Comparison of ENCODE assay signal across 8 cellular contexts in the genomic region with DNA sequence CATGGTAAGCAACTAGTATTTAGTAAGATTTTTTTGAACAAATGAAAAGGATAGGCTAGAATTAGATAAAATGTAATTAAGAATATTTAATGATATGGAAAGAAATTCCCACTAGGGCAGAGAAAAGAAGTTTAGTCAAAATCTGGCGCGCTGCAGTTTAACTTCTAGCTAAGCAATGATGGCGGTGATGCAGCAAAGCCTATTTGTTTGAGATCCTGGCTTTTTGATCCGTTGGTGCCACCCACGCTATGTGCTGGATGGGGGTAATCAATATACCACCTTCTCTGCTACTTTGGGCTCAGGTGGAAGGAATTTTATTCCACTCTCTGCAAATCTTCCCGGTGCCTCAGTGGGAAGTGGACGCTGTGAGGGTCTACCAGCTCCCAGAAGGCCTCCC. TPM values are rescaled to one million over a fixed set of nuclear protein-coding genes. Genes with fewer than 3 reads are reported as not detected.
DNase-seq lines count a peak whose midpoint lies in the region; ATAC-seq and TF ChIP-seq lines count a peak whose summit lies in the region.

No MANE protein-coding gene starts in this region.

- peak overlapping the region; percentile 47 to 65 (median 58) for H3K4me3 ChIP-seq in mammary epithelial cell (replicated peaks in 1 of 3; ENCODE audit: insufficient read depth in 1 of 3, low read depth in 2 of 3, low read length in 3 of 3)
- peak overlapping the region; percentile 67 to 78 for H3K4me3 ChIP-seq in mucosa of rectum (ENCODE audit: low read length in 2 of 2)
- H3K4me3 ChIP-seq in aorta (ENCODE audit: low read length in 2 of 2): peak overlapping the region; percentile 66 to 72

- no peaks in the 10 kb centered on the region for H3K9me3 ChIP-seq in mammary epithelial cell (replicated peaks; ENCODE audit: insufficient read depth, low read length)
- no peaks in the 10 kb centered on the region for H3K9me3 ChIP-seq in mucosa of rectum (ENCODE audit: control insufficient read depth in 2 of 2, low read length in 2 of 2)
- no peaks in the 10 kb centered on the region for H3K9me3 ChIP-seq in aorta (ENCODE audit: control insufficient read depth, low read length)

- no peaks in the 10 kb centered on the region for H3K79me2 ChIP-seq in mammary epithelial cell (ENCODE audit: insufficient read depth, low read length)

- BruUV-seq in mammary epithelial cell (replicated peaks; lab: Mats Ljungman, UMichigan): no TSS peak

- H3K4me1 Mint-ChIP-seq in natural killer cell: peaks cover 15 to 16% of the 10 kb centered on the region in 2 donors
- peaks cover 9 to 12% of the 10 kb centered on the region in 2 donors for H3K4me1 Mint-ChIP-seq in natural killer cell treated with Interleukin-12 subunit alpha and Interleukin-12 subunit beta and Interleukin-15 and Interleukin-18, amount 100 ng/mL, for 72 hours (ENCODE audit: low read depth in 2 of 2)

- H3K9ac ChIP-seq in mammary epithelial cell (ENCODE audit: insufficient read depth, low read length) (no peak overlapping the region), mucosa of rectum (ENCODE audit: low read depth in 1 of 2, low read length in 2 of 2) (no peak overlapping the region)

- H3K9me3 Mint-ChIP-seq in natural killer cell: no peaks in the 10 kb centered on the region
- no peaks in the 10 kb centered on the region for H3K9me3 Mint-ChIP-seq in natural killer cell treated with Interleukin-12 subunit alpha and Interleukin-12 subunit beta and Interleukin-15 and Interleukin-18, amount 100 ng/mL, for 72 hours

- no peaks in the 10 kb centered on the region for H3K36me3 ChIP-seq in mammary epithelial cell (ENCODE audit: insufficient read depth, low read length)
- H3K36me3 ChIP-seq in mucosa of rectum (ENCODE audit: control insufficient read depth in 2 of 2, insufficient read depth in 2 of 2, low read length in 2 of 2): no peaks in the 10 kb centered on the region
- no peaks in the 10 kb centered on the region for H3K36me3 ChIP-seq in aorta (ENCODE audit: control insufficient read depth in 1 of 2, insufficient read depth in 2 of 2, low read length in 1 of 2)

- no peaks in the 10 kb centered on the region for H3K36me3 Mint-ChIP-seq in natural killer cell
- peaks cover 3% of the 10 kb centered on the region for H3K36me3 Mint-ChIP-seq in natural killer cell treated with Interleukin-12 subunit alpha and Interleukin-12 subunit beta and Interleukin-15 and Interleukin-18, amount 100 ng/mL, for 72 hours

- no peaks in the 10 kb centered on the region for H3K27me3 ChIP-seq in mammary epithelial cell (ENCODE audit: insufficient read depth, low read length)
- H3K27me3 ChIP-seq in mucosa of rectum (ENCODE audit: control insufficient read depth in 2 of 2, insufficient read depth in 2 of 2, low read length in 2 of 2): peaks cover 3 to 9% of the 10 kb centered on the region in 2 donors
- H3K27me3 ChIP-seq in aorta (ENCODE audit: control insufficient read depth in 1 of 2, insufficient read depth in 2 of 2, low read length in 1 of 2): no peaks in the 10 kb centered on the region

- dilution Hi-C loops in mammary epithelial cell (cut with HindIII; ENCODE audit: low sequenced_read_pairs): no loop called here

- H3K4me2 ChIP-seq in mammary epithelial cell (ENCODE audit: insufficient read depth, low read depth, low read length): peak overlapping the region; percentile 84

- H4K20me1 ChIP-seq in mammary epithelial cell (ENCODE audit: insufficient read depth, low read length): no peaks in the 10 kb centered on the region

- H3K4me3 Mint-ChIP-seq in natural killer cell: peak overlapping the region; percentile 38
- H3K4me3 Mint-ChIP-seq in natural killer cell treated with Interleukin-12 subunit alpha and Interleukin-12 subunit beta and Interleukin-15 and Interleukin-18, amount 100 ng/mL, for 72 hours: no peak overlapping the region

- ATAC-seq in natural killer cell (no peak), aorta (ENCODE audit: low FRiP score) (no peak), HG02870 (IDR thresholded peaks at IDR 0.05; ENCODE audit: unreplicated experiment) (no peak)
- ATAC-seq in natural killer cell treated with Interleukin-12 subunit alpha and Interleukin-12 subunit beta and Interleukin-15 and Interleukin-18, amount 100 ng/mL, for 72 hours: no peak

- in situ Hi-C loops in mammary epithelial cell (cut with MboI; ENCODE audit: low sequenced_read_pairs in 2 of 2): no loop called here

- whole genome bisulfite sequencing in mammary epithelial cell (ENCODE audit: low coverage, missing lambda C conversion rate): 40% methylated on average over 5 of the region's 7 CpGs
- WGBS in aorta, 2 donors: 26 to 28% methylated on average over 7 of the region's 7 CpGs

- no peak for DNase-seq in natural killer cell
- DNase-seq in natural killer cell treated with Interleukin-12 subunit alpha and Interleukin-12 subunit beta and Interleukin-15 and Interleukin-18, amount 100 ng/mL, for 72 hours (ENCODE audit: low spot score): no peak
- no peak for DNase-seq in mammary epithelial cell
- DNase-seq in aorta: no peak
- no peak for DNase-seq in NCI-H2081 treated with DMSO at 0.1 percent for 48 hours (lab: John Stamatoyannopoulos, UW)
- no peak for DNase-seq in NCI-H2029 (lab: John Stamatoyannopoulos, UW)

- CTCF ChIA-PET in mammary epithelial cell (lab: Charles Lee; ENCODE audit: low non-redundant PET): no interaction called here

- peaks cover 20 to 39% of the 10 kb centered on the region in 2 donors for H3K27me3 Mint-ChIP-seq in natural killer cell (ENCODE audit: low read depth in 2 of 2)
- H3K27me3 Mint-ChIP-seq in natural killer cell treated with Interleukin-12 subunit alpha and Interleukin-12 subunit beta and Interleukin-15 and Interleukin-18, amount 100 ng/mL, for 72 hours: peaks cover 26 to 46% of the 10 kb centered on the region in 2 donors

- intact Hi-C loops in natural killer cell (cut with micrococcal nuclease) (no loop called here), mammary epithelial cell (cut with micrococcal nuclease) (loop anchor here (5.0 kb wide), 1 partner anchor 716 kb away; no protein-coding TSS in a partner anchor), aorta (cut with DNase I) (no loop called here)

- no peak for TF ChIP-seq CTCF in natural killer cell (IDR thresholded peaks at IDR 0.05)
- TF ChIP-seq CTCF in mammary epithelial cell (conservative IDR thresholded peaks at IDR 0.05 in 1 of 2, IDR thresholded peaks at IDR 0.05 in 1 of 2; ENCODE audit: extremely low read depth in 1 of 2, insufficient read depth in 1 of 2, low read depth in 1 of 2, low read length in 2 of 2): no peak

- peak overlapping the region; percentile 98 for H2AFZ ChIP-seq in mammary epithelial cell (ENCODE audit: low read depth, low read length)

- peaks cover 10% of the 10 kb centered on the region for H3K4me1 ChIP-seq in mammary epithelial cell (ENCODE audit: insufficient read depth, low read length)
- H3K4me1 ChIP-seq in mucosa of rectum (ENCODE audit: control insufficient read depth in 2 of 2, insufficient read depth in 2 of 2, low read length in 2 of 2): no peaks in the 10 kb centered on the region
- H3K4me1 ChIP-seq in aorta (ENCODE audit: control insufficient read depth in 1 of 2, insufficient read depth in 2 of 2, low read length in 2 of 2): no peaks in the 10 kb centered on the region

- H3K27ac Mint-ChIP-seq in natural killer cell: no peak overlapping the region
- no peak overlapping the region for H3K27ac Mint-ChIP-seq in natural killer cell treated with Interleukin-12 subunit alpha and Interleukin-12 subunit beta and Interleukin-15 and Interleukin-18, amount 100 ng/mL, for 72 hours

- H3K27ac ChIP-seq in mammary epithelial cell (ENCODE audit: insufficient read depth, low read depth, low read length): no peak overlapping the region
- H3K27ac ChIP-seq in mucosa of rectum (ENCODE audit: low read depth in 2 of 2, low read length in 2 of 2): no peak overlapping the region
- H3K27ac ChIP-seq in aorta (ENCODE audit: low read depth in 1 of 2, low read length in 2 of 2): no peak overlapping the region

RNA-seq across cellular contexts. Expression of gene FAM171B, which starts 0.4 kb away (rescaled TPM):
- 1 to 10 TPM in 2 of 3 donors, under 1 TPM in 1; 0.26 to 1.3 (median 1.3) TPM for total RNA-seq in natural killer cell
- under 1 TPM; 0.50 to 0.61 TPM for total RNA-seq in natural killer cell treated with Interleukin-12 subunit alpha and Interleukin-12 subunit beta and Interleukin-15 and Interleukin-18, amount 100 ng/mL, for 72 hours
- total RNA-seq in mammary epithelial cell: 10 to 100 TPM in 1 of 2 donors, 1 to 10 TPM in 1; 4.9 to 13.3 TPM
- polyA plus RNA-seq in mammary epithelial cell: 1.2 TPM
- 2.1 TPM for polyA minus RNA-seq in mammary epithelial cell
- total RNA-seq in aorta: 10 to 100 TPM in 1 of 2 donors, 1 to 10 TPM in 1; 4.2 to 13.1 TPM
- under 1 TPM; 0.50 to 0.51 TPM for polyA plus RNA-seq in aorta
